Comparison of ENCODE assay signal across 8 cellular contexts in the genomic region with DNA sequence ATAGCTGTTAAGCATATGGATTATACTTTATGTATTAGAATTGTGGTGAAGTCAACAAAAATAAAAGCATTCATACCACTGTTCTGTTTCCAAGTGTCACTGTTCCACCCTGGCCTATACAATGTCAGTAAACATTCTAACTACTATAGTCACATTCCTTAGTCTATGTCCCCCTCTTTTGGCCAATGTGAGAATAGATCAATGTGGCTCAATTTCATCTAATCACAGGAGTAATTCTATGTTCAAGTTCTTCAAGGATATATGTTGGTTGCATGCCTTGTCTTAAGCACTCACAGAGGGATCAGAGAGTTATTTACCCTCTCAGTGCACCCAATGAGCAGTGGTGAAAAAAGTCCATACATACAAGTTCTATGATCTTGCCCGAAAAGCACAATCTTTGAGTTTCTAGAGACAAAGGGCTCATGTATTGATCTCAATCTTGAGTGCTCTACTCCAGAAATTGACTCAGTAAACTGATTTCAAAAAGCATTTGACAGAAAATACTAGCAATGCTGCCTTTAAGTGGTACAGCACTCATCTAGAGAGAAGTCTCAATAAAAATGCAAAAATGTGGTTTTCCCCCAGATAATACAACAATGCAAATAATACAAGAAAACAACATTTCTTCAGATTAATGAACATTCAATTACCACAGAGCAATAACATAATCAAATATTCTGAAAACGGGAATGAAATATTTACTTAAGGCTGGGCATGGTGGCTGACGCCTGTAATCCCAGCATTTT. TPM values are rescaled to one million over a fixed set of nuclear protein-coding genes. Genes with fewer than 3 reads are reported as not detected.
DNase-seq lines count a peak whose midpoint lies in the region; ATAC-seq, FAIRE-seq and TF ChIP-seq lines count a peak whose summit lies in the region.

No MANE protein-coding gene starts in this region.

- H3K27me3 ChIP-seq in OCI-LY3 (ENCODE audit: low read depth, low read length) (no peaks in the 10 kb centered on the region), H1 (replicated peaks in 1 of 4; ENCODE audit: control insufficient read depth in 3 of 4, extremely low read depth in 1 of 4, insufficient read depth in 3 of 4, low read length in 3 of 4) (no peaks in the 10 kb centered on the region), neural cell (ENCODE audit: insufficient read depth, low read depth, low read length) (no peaks in the 10 kb centered on the region)

- H3K36me3 ChIP-seq in OCI-LY3 (replicated peaks; ENCODE audit: low read depth, low read length) (no peaks in the 10 kb centered on the region), H1 (ENCODE audit: control insufficient read depth in 2 of 4, insufficient read depth in 4 of 4, low read length in 3 of 4) (no peaks in the 10 kb centered on the region; a peak in 2 of 8 replicates), neural cell (ENCODE audit: insufficient read depth, low read length) (no peaks in the 10 kb centered on the region)

- H3K4me2 ChIP-seq in OCI-LY3 (ENCODE audit: low read length): no peak overlapping the region
- H3K4me2 ChIP-seq in H1 (ENCODE audit: insufficient read depth in 1 of 2, low read depth in 2 of 2, low read length in 2 of 2): no peak overlapping the region
- H3K4me2 ChIP-seq in neural cell (ENCODE audit: low read length): no peak overlapping the region

- H4K5ac ChIP-seq in H1 (ENCODE audit: insufficient read length, low read depth, low read length): no peak overlapping the region

- H3K14ac ChIP-seq in H1 (ENCODE audit: insufficient read length): no peak overlapping the region

- H3K23ac ChIP-seq in H1 (ENCODE audit: insufficient read length): no peak overlapping the region

- H3K18ac ChIP-seq in H1 (ENCODE audit: extremely low read depth, low read length): no peak overlapping the region

- H2BK120ac ChIP-seq in H1 (replicated peaks; ENCODE audit: low read depth, low read length): no peak overlapping the region

- DNase-seq in COLO829 (ENCODE audit: low spot score): peak; percentile 45
- DNase-seq in H1 (ENCODE audit: low read depth in 1 of 2, low spot score in 2 of 2): no peak
- DNase-seq in NCI-H2029 treated with DMSO at 0.1 percent for 48 hours (lab: John Stamatoyannopoulos, UW): no peak
- DNase-seq in cerebellum (ENCODE audit: low spot score): no peak

- no peak overlapping the region for H2BK12ac ChIP-seq in H1 (ENCODE audit: low read depth, low read length)

- ATAC-seq in GM18868 (IDR thresholded peaks at IDR 0.05; ENCODE audit: unreplicated experiment): peak; percentile 60
- peak; percentile 55 for ATAC-seq in HG03103 (IDR thresholded peaks at IDR 0.05; ENCODE audit: low read depth, unreplicated experiment)

- POLR2A ChIA-PET in H1 (lab: Charles Lee; ENCODE audit: partially characterized antibody): no interaction called here

- no peak overlapping the region for H4K8ac ChIP-seq in H1 (ENCODE audit: extremely low read depth, insufficient read depth, low read length)

- H3K4me1 ChIP-seq in OCI-LY3 (ENCODE audit: low read length) (peaks cover 9% of the 10 kb centered on the region), H1 (replicated peaks in 1 of 4; ENCODE audit: control insufficient read depth in 3 of 4, insufficient read depth in 4 of 4, low read length in 3 of 4) (peaks cover 4 to 11% (median 6%) of the 10 kb centered on the region in 4 experiments; a peak in 6 of 7 replicates)

- TF ChIP-seq RAD21 in H1 (IDR thresholded peaks at IDR 0.05 in 1 of 2, conservative IDR thresholded peaks at IDR 0.05 in 1 of 2; ENCODE audit: low read depth in 2 of 2, low read length in 2 of 2): peak; percentile 88 to 90
- peak; percentile 97 for TF ChIP-seq RAD21 in neural cell (conservative IDR thresholded peaks at IDR 0.05)

- H3K9me2 ChIP-seq in neural cell (ENCODE audit: insufficient read depth, low read length): no peaks in the 10 kb centered on the region

- H3K56ac ChIP-seq in H1 (replicated peaks; ENCODE audit: insufficient read length, low read depth, low read length): no peak overlapping the region

- H2BK5ac ChIP-seq in H1 (ENCODE audit: low read depth, low read length): no peak overlapping the region

- no peak overlapping the region for H2AFZ ChIP-seq in OCI-LY3 (ENCODE audit: low read depth, low read length)
- H2AFZ ChIP-seq in H1 (ENCODE audit: low read length): no peak overlapping the region
- H2AFZ ChIP-seq in neural cell (ENCODE audit: low read depth, low read length): no peak overlapping the region

- TF ChIP-seq CTCF in OCI-LY3 (IDR thresholded peaks at IDR 0.05; ENCODE audit: low read depth, low read length): peak; percentile 68
- peak in 2 of 3 experiments; percentile 53 to 77; a peak in 2 of 4 replicates for TF ChIP-seq CTCF in H1 (IDR thresholded peaks at IDR 0.05; ENCODE audit: control extremely low read depth in 1 of 3, insufficient read depth in 1 of 3, low read depth in 1 of 3, low read length in 3 of 3)
- TF ChIP-seq CTCF in neural cell (IDR thresholded peaks at IDR 0.05; ENCODE audit: poor library complexity, severe bottlenecking): peak; percentile 94

- H2BK15ac ChIP-seq in H1 (ENCODE audit: low read length): no peak overlapping the region

- no peaks in the 10 kb centered on the region for H3K79me2 ChIP-seq in OCI-LY3 (ENCODE audit: low read length)
- H3K79me2 ChIP-seq in H1 (ENCODE audit: control insufficient read depth in 1 of 2, insufficient read depth in 2 of 2, low read length in 2 of 2): no peaks in the 10 kb centered on the region
- H3K79me2 ChIP-seq in neural cell (replicated peaks; ENCODE audit: insufficient read depth, low read length): no peaks in the 10 kb centered on the region

- no peaks in the 10 kb centered on the region for H4K20me1 ChIP-seq in OCI-LY3 (ENCODE audit: insufficient read depth, low read length)
- H4K20me1 ChIP-seq in H1 (replicated peaks in 1 of 2; ENCODE audit: control insufficient read depth in 1 of 2, insufficient read depth in 2 of 2, low read length in 2 of 2): no peaks in the 10 kb centered on the region
- H4K20me1 ChIP-seq in neural cell (ENCODE audit: insufficient read depth): no peaks in the 10 kb centered on the region

- no peaks in the 10 kb centered on the region for H3K79me1 ChIP-seq in H1 (ENCODE audit: low read depth, low read length)

- no peaks in the 10 kb centered on the region for H3F3A ChIP-seq in neural cell (ENCODE audit: insufficient read depth, low read length, poor library complexity, severe bottlenecking)

- WGBS in H1 (ENCODE audit: extremely low coverage in 1 of 2, insufficient coverage in 1 of 2, insufficient read length in 1 of 2, insufficient replicate concordance in 2 of 2, low coverage in 1 of 2, low lambda C conversion rate in 2 of 2, missing lambda C conversion rate in 1 of 2), 2 experiments: 76% methylated on average over 3 of the region's 3 CpGs; no CpG with 5 or more reads in 1 of the 2 experiments

- H3K9ac ChIP-seq in OCI-LY3 (ENCODE audit: low read length): no peak overlapping the region
- no peak overlapping the region for H3K9ac ChIP-seq in H1 (replicated peaks in 1 of 4; ENCODE audit: extremely low read depth in 1 of 4, low read depth in 3 of 4, low read length in 3 of 4)
- H3K9ac ChIP-seq in neural cell (ENCODE audit: low read length): no peak overlapping the region

- no peak overlapping the region for H2BK20ac ChIP-seq in H1 (ENCODE audit: low read length)

- TF ChIP-seq EP300 in H1 (IDR thresholded peaks at IDR 0.05; ENCODE audit: borderline replicate concordance in 1 of 2, low read depth in 2 of 2, low read length in 2 of 2): no peak
- TF ChIP-seq EP300 in neural cell (conservative IDR thresholded peaks at IDR 0.05; ENCODE audit: poor library complexity, severe bottlenecking): no peak

- no peaks in the 10 kb centered on the region; the same call in 1 of the 2 replicates for H3K23me2 ChIP-seq in H1 (ENCODE audit: low read depth, low read length)

- H3K27ac ChIP-seq in OCI-LY3 (ENCODE audit: low read length): no peak overlapping the region
- H3K27ac ChIP-seq in H1 (ENCODE audit: low read depth, low read length): no peak overlapping the region
- no peak overlapping the region for H3K27ac ChIP-seq in neural cell (ENCODE audit: low read length)

- no peak overlapping the region for H4K91ac ChIP-seq in H1 (replicated peaks; ENCODE audit: insufficient read length, low read length)

- H3K4ac ChIP-seq in H1 (replicated peaks; ENCODE audit: insufficient read length, low read depth, low read length): no peak overlapping the region

- peak; percentile 84 for FAIRE-seq in H1 (lab: Jason Lieb, UNC)

- H3K9me3 ChIP-seq in OCI-LY3 (ENCODE audit: insufficient read depth, low read length) (no peaks in the 10 kb centered on the region), H1 (ENCODE audit: insufficient read depth in 2 of 2, low read depth in 1 of 2, low read length in 1 of 2) (no peaks in the 10 kb centered on the region), neural cell (ENCODE audit: low read length) (no peaks in the 10 kb centered on the region)

- CTCF ChIA-PET in H1 (lab: Charles Lee; ENCODE audit: partially characterized antibody): interaction anchor here (0.7 to 4.3 kb wide), 16 partner anchors 8 to 522 kb away, joined by 3 to 20 read pairs (median 5); no protein-coding TSS in a partner anchor

- no peak overlapping the region for H2AK5ac ChIP-seq in H1 (ENCODE audit: low read depth, low read length)

- H3K4me3 ChIP-seq in OCI-LY3 (ENCODE audit: low read length) (no peak overlapping the region), H1 (ENCODE audit: extremely low read depth in 1 of 4, insufficient read depth in 2 of 4, low read depth in 3 of 4, low read length in 4 of 4) (no peak overlapping the region), neural cell (ENCODE audit: low read length) (no peak overlapping the region)

- no peak for TF ChIP-seq POLR2A in H1 (IDR thresholded peaks at IDR 0.05; ENCODE audit: control extremely low read depth in 1 of 2, low read depth in 2 of 2, low read length in 2 of 2)

TF ChIP-seq in H1, 55 proteins besides CTCF, POLR2A, EP300 and RAD21:
- no peak for TF ChIP-seq SAP30 (IDR thresholded peaks at IDR 0.05; ENCODE audit: insufficient read depth, insufficient replicate concordance, low read length)
- TF ChIP-seq TEAD4 (IDR thresholded peaks at IDR 0.05; ENCODE audit: low read depth, low read length): peak; percentile 30; the same call in 1 of the 2 replicates

TF ChIP-seq in neural cell, 6 proteins besides CTCF, POLR2A, EP300 and RAD21 (continues in another document):
- TF ChIP-seq SMC3 (conservative IDR thresholded peaks at IDR 0.05; ENCODE audit: poor library complexity) (peak; percentile 95), POLR2AphosphoS5 (IDR thresholded peaks at IDR 0.05) (peak; percentile 15)

RNA-seq across cellular contexts. Expression of a gene that starts 16.5 kb away (rescaled TPM):
- total RNA-seq in H1 (2021; fragmentation: NEBNext Ultra II Directional; extraction: Animal tissue kit (Norgen Biotek cat#: 25700)): not detected in 2 replicates
- not detected in 2 replicates for polyA plus RNA-seq in H1 (2011; rRNA removed)
- polyA plus RNA-seq in H1 (2011; cell fraction: cytosol; rRNA removed): not detected
- polyA plus RNA-seq in H1 (2011; cell fraction: nucleus; rRNA removed): not detected
- not detected in 4 replicates for polyA plus RNA-seq in H1 (2012, experiment 1 of 2)
- polyA plus RNA-seq in H1 (2012, experiment 2 of 2): not detected
- polyA plus RNA-seq in H1 (2013, experiment 1 of 2): not detected
- not detected for polyA plus RNA-seq in H1 (2013, experiment 2 of 2)
- polyA minus RNA-seq in H1 (2011; rRNA and poly(A)+ RNA removed): not detected in 2 replicates
- not detected for polyA minus RNA-seq in H1 (2011; cell fraction: cytosol; rRNA and poly(A)+ RNA removed)
- not detected for polyA minus RNA-seq in H1 (2011; cell fraction: nucleus; rRNA and poly(A)+ RNA removed)
- not detected in 2 replicates for polyA plus RNA-seq in neural cell
- polyA minus RNA-seq in neural cell: not detected in 2 replicates
- total RNA-seq in cerebellum: not detected
